ENCODE assay signal across 27 cellular contexts in the genomic region with DNA sequence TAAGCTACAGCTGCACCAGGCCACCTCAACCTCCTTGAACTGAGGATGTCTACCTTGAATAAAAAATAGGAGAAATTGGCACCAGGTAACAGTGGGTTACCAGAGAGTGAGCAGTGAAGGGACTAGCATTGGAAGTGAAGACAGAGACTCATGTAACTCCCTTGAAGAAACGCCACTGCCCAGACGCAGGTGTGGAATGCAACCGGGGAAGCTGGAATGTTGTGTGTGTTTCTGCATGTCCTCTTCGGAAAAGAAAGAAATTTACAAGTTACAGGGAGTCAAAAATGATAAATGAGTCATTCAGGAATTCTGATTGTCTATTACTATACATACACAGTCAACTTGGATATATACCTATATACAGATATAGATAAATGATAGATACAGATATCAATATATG.
"Had no signal": no experiment of that assay in that cellular context is flagged by ENCODE, and none has a peak within 500 bp of the region (broad histone marks: within the 10 kb centered on the region; RNA-seq: fewer than 3 reads in every experiment).

No MANE protein-coding gene starts in this region.

- H3K27ac ChIP-seq: left lung, lower lobe of right lung, neural progenitor cell, neutrophil, parathyroid adenoma, psoas muscle, right lobe of liver, stomach, testis, thyroid gland, transverse colon, upper lobe of right lung had no signal

- H3K4me3 ChIP-seq: left lung, lower lobe of right lung, neural progenitor cell, psoas muscle, right lobe of liver, stomach, testis, thyroid gland, transverse colon, upper lobe of right lung had no signal

- H3K36me3 ChIP-seq: left lung, lower lobe of right lung, neural progenitor cell, neutrophil, right lobe of liver, thyroid gland, transverse colon, upper lobe of right lung had no signal

- H3K27me3 ChIP-seq: left lung, neural progenitor cell, neutrophil, right lobe of liver, stomach, testis, thyroid gland, transverse colon, upper lobe of right lung had no signal

- H3K9me3 ChIP-seq: neutrophil, psoas muscle, right lobe of liver, testis, thyroid gland, transverse colon, upper lobe of right lung had no signal

- DNase-seq: hippocampal formation; kidney; left colon; left lung; lower lobe of right lung; mesendoderm; naive B cell; natural killer cell; nephron progenitor cell; occipital lobe; psoas muscle; right lobe of liver; stimulated activated CD4-positive, alpha-beta T cell treated with anti-CD3 and anti-CD28 coated beads, Interleukin-12 subunit alpha, Interleukin-12 subunit beta, amount 100 ng/mL, for 4 hours; stimulated activated CD4-positive, alpha-beta T cell treated with anti-CD3 and anti-CD28 coated beads, Interleukin-15, amount 100 ng/mL, for 24 hours; stimulated activated CD4-positive, alpha-beta T cell treated with anti-CD3 and anti-CD28 coated beads, Interleukin-2, amount 100 ng/mL, for 24 hours; stimulated activated CD4-positive, alpha-beta T cell treated with anti-CD3 and anti-CD28 coated beads, Interleukin-4, amount 100 ng/mL, for 1 hour; stimulated activated naive B cell treated with anti-CD40 and anti-IgM and Interleukin-4, amounts not matched to agents 10 μg/mL and 1 μg/mL and 100 μg/mL, for 72 hours; stimulated activated naive CD8-positive, alpha-beta T cell treated with anti-CD3 and anti-CD28 coated beads, Interleukin-15, Interleukin-2, amounts not matched to agents 100 U/mL and 50 U/mL, for 24 hours; stomach; testis; thyroid gland; transverse colon; upper lobe of right lung had no signal

- H3K4me2 ChIP-seq: neural progenitor cell had no signal

- H2AFZ ChIP-seq: neural progenitor cell, parathyroid adenoma had no signal

- H3K9ac ChIP-seq: neural progenitor cell, parathyroid adenoma had no signal

- ATAC-seq: left colon; left lung; lower lobe of right lung; natural killer cell; psoas muscle; right lobe of liver; stimulated activated naive B cell treated with anti-CD40 and anti-IgM and Interleukin-4, amounts not matched to agents 10 μg/mL and 1 μg/mL and 100 μg/mL, for 72 hours; stimulated activated naive CD8-positive, alpha-beta T cell treated with anti-CD3 and anti-CD28 coated beads, Interleukin-15, Interleukin-2, amounts not matched to agents 100 U/mL and 50 U/mL, for 24 hours; upper lobe of right lung had no signal

- H3K79me2 ChIP-seq: parathyroid adenoma had no signal

- H3K4me1 ChIP-seq: left lung, lower lobe of right lung, neural progenitor cell, parathyroid adenoma, psoas muscle, right lobe of liver, stomach, testis, transverse colon, upper lobe of right lung had no signal

- FAIRE-seq: kidney, urothelium cell line had no signal
